In genomic region chr1:159856576-159856975, GRCh38 we compare ENCODE assay signal across 26 cellular contexts. TPM values are rescaled to one million over a fixed set of nuclear protein-coding genes. Genes with fewer than 3 reads are reported as not detected.
DNase-seq lines count a peak whose midpoint lies in the region; ATAC-seq, FAIRE-seq and TF ChIP-seq lines count a peak whose summit lies in the region.
"Had no signal": no experiment of that assay in that cellular context is flagged by ENCODE, and none has a peak within 500 bp of the region (broad histone marks: within the 10 kb centered on the region; RNA-seq: fewer than 3 reads in every experiment).

No MANE protein-coding gene starts in this region.

- POLR2A ChIA-PET in activated CD8-positive, alpha-beta T cell treated with anti-CD3 and anti-CD28 coated beads for 36 hours (lab: Charles Lee), result no interaction called here
- POLR2A ChIA-PET in activated CD8-positive, alpha-beta T cell treated with anti-CD3 and anti-CD28 coated beads, Interleukin-2, amount 10 ng/mL, durations not matched to agents 7 days and 5 days (lab: Charles Lee), result no interaction called here
- POLR2A ChIA-PET in HEK293 (lab: Yijun Ruan, JAX), result no interaction called here

- no peak overlapping the region for H3K27ac ChIP-seq in HEK293 (ENCODE audit: extremely low read depth, low read depth, low read length)
- H3K27ac ChIP-seq: A549, pancreas, right lobe of liver, SK-N-MC, suprapubic skin had no signal

- H3K9me3 Mint-ChIP-seq in activated CD8-positive, alpha-beta T cell treated with anti-CD3 and anti-CD28 coated beads for 36 hours, result no peaks in the 10 kb centered on the region
- H3K9me3 Mint-ChIP-seq in activated CD8-positive, alpha-beta T cell treated with anti-CD3 and anti-CD28 coated beads, Interleukin-2, amount 10 ng/mL, durations not matched to agents 7 days and 5 days (ENCODE audit: insufficient read depth), result no peaks in the 10 kb centered on the region
- H3K9me3 Mint-ChIP-seq in nephron progenitor cell, result no peaks in the 10 kb centered on the region
- no peaks in the 10 kb centered on the region for H3K9me3 Mint-ChIP-seq in activated CD8-positive, alpha-beta memory T cell treated with anti-CD3 and anti-CD28 coated beads, Interleukin-2, amount 10 ng/mL, durations not matched to agents 7 days and 5 days (ENCODE audit: low read depth)
- H3K9me3 Mint-ChIP-seq: activated T-cell treated with anti-CD3 and anti-CD28 coated beads, Interleukin-2, amount 50 U/mL, for 72 hours had no signal

- no peak for FAIRE-seq in bronchial epithelial cell (lab: Jason Lieb, UNC)
- FAIRE-seq: A549, GM19239, keratinocyte, pancreas had no signal

- CTCF ChIA-PET in activated CD8-positive, alpha-beta T cell treated with anti-CD3 and anti-CD28 coated beads for 36 hours (lab: Charles Lee), result interaction anchor here (1.1 to 1.5 kb wide), 2 partner anchors 58 to 151 kb away, joined by 3 to 6 read pairs; no protein-coding TSS in a partner anchor
- CTCF ChIA-PET in activated CD8-positive, alpha-beta T cell treated with anti-CD3 and anti-CD28 coated beads, Interleukin-2, amount 10 ng/mL, durations not matched to agents 7 days and 5 days (lab: Charles Lee), result interaction anchor here (0.7 to 0.9 kb wide), 2 partner anchors 35 to 57 kb away, joined by 3 read pairs; no protein-coding TSS in a partner anchor
- CTCF ChIA-PET in HEK293 (lab: Yijun Ruan, JAX), result no interaction called here
- CTCF ChIA-PET in activated CD8-positive, alpha-beta memory T cell treated with anti-CD3 and anti-CD28 coated beads, Interleukin-2, amount 10 ng/mL, durations not matched to agents 7 days and 5 days (lab: Charles Lee), result interaction anchor here (1.0 to 1.9 kb wide), 2 partner anchors 16 to 57 kb away, joined by 3 to 6 read pairs; no protein-coding TSS in a partner anchor

- intact Hi-C loops in activated CD8-positive, alpha-beta T cell treated with anti-CD3 and anti-CD28 coated beads for 36 hours (cut with micrococcal nuclease), result no loop called here

- TF ChIP-seq CTCF in activated CD8-positive, alpha-beta T cell treated with anti-CD3 and anti-CD28 coated beads for 36 hours (IDR thresholded peaks at IDR 0.05), result no peak
- no peak for TF ChIP-seq CTCF in HEK293 (tag by site-specific recombination; IDR thresholded peaks at IDR 0.05)
- TF ChIP-seq CTCF in bronchial epithelial cell (IDR thresholded peaks at IDR 0.05; ENCODE audit: insufficient read depth, low read length, severe bottlenecking), result no peak
- TF ChIP-seq CTCF in nephron progenitor cell (IDR thresholded peaks at IDR 0.05), result no peak

- H3K36me3 Mint-ChIP-seq in activated CD8-positive, alpha-beta T cell treated with anti-CD3 and anti-CD28 coated beads for 36 hours (ENCODE audit: low read depth), result no peaks in the 10 kb centered on the region
- H3K36me3 Mint-ChIP-seq in activated CD8-positive, alpha-beta T cell treated with anti-CD3 and anti-CD28 coated beads, Interleukin-2, amount 10 ng/mL, durations not matched to agents 7 days and 5 days (ENCODE audit: low read depth), result no peaks in the 10 kb centered on the region
- H3K36me3 Mint-ChIP-seq in nephron progenitor cell (ENCODE audit: low read depth), result no peaks in the 10 kb centered on the region
- no peaks in the 10 kb centered on the region for H3K36me3 Mint-ChIP-seq in activated CD8-positive, alpha-beta memory T cell treated with anti-CD3 and anti-CD28 coated beads, Interleukin-2, amount 10 ng/mL, durations not matched to agents 7 days and 5 days

- H3K9me3 ChIP-seq in HEK293 (ENCODE audit: control insufficient read depth, insufficient read depth, low read depth, low read length), result no peaks in the 10 kb centered on the region
- H3K9me3 ChIP-seq: A549, pancreas, right lobe of liver, suprapubic skin, uterus had no signal

- no peak overlapping the region for H3K4me3 ChIP-seq in HEK293 (ENCODE audit: low read depth, low read length)
- no peak overlapping the region for H3K4me3 ChIP-seq in bronchial epithelial cell (ENCODE audit: low read depth, low read length)
- H3K4me3 ChIP-seq: A549, lung, pancreas, right lobe of liver, SK-N-MC, suprapubic skin, uterus had no signal

- H3K36me3 ChIP-seq in HEK293 (ENCODE audit: control insufficient read depth in 2 of 2, insufficient read depth in 1 of 2, low read length in 2 of 2) (no peaks in the 10 kb centered on the region), bronchial epithelial cell (ENCODE audit: control insufficient read depth, insufficient read depth, low read length) (no peaks in the 10 kb centered on the region)
- H3K36me3 ChIP-seq: pancreas, right lobe of liver, suprapubic skin, uterus had no signal

- peaks cover 19% of the 10 kb centered on the region for H3K4me1 Mint-ChIP-seq in activated CD8-positive, alpha-beta T cell treated with anti-CD3 and anti-CD28 coated beads for 36 hours (ENCODE audit: low read depth)
- H3K4me1 Mint-ChIP-seq in activated CD8-positive, alpha-beta T cell treated with anti-CD3 and anti-CD28 coated beads, Interleukin-2, amount 10 ng/mL, durations not matched to agents 7 days and 5 days (ENCODE audit: low read depth), result peaks cover 16% of the 10 kb centered on the region
- peaks cover 13% of the 10 kb centered on the region for H3K4me1 Mint-ChIP-seq in nephron progenitor cell
- H3K4me1 Mint-ChIP-seq in activated CD8-positive, alpha-beta memory T cell treated with anti-CD3 and anti-CD28 coated beads, Interleukin-2, amount 10 ng/mL, durations not matched to agents 7 days and 5 days, result peaks cover 12% of the 10 kb centered on the region

- no peak overlapping the region for H3K27ac Mint-ChIP-seq in activated CD8-positive, alpha-beta T cell treated with anti-CD3 and anti-CD28 coated beads for 36 hours
- no peak overlapping the region for H3K27ac Mint-ChIP-seq in activated CD8-positive, alpha-beta T cell treated with anti-CD3 and anti-CD28 coated beads, Interleukin-2, amount 10 ng/mL, durations not matched to agents 7 days and 5 days
- no peak overlapping the region for H3K27ac Mint-ChIP-seq in nephron progenitor cell
- H3K27ac Mint-ChIP-seq in activated CD8-positive, alpha-beta memory T cell treated with anti-CD3 and anti-CD28 coated beads, Interleukin-2, amount 10 ng/mL, durations not matched to agents 7 days and 5 days, result no peak overlapping the region
- H3K27ac Mint-ChIP-seq: activated T-cell treated with anti-CD3 and anti-CD28 coated beads, Interleukin-2, amount 50 U/mL, for 72 hours had no signal

- 0 out of 2 replicates have a peak, but pooled peaks cover 4% of the 10 kb centered on the region for H3K4me1 ChIP-seq in HEK293 (ENCODE audit: control insufficient read depth, insufficient read depth, low read length)
- H3K4me1 ChIP-seq: right lobe of liver, uterus had no signal

- no peaks in the 10 kb centered on the region for H3K27me3 Mint-ChIP-seq in activated CD8-positive, alpha-beta T cell treated with anti-CD3 and anti-CD28 coated beads for 36 hours
- H3K27me3 Mint-ChIP-seq in activated CD8-positive, alpha-beta T cell treated with anti-CD3 and anti-CD28 coated beads, Interleukin-2, amount 10 ng/mL, durations not matched to agents 7 days and 5 days (ENCODE audit: low read depth), result peaks cover 11% of the 10 kb centered on the region
- peaks cover 87% of the 10 kb centered on the region for H3K27me3 Mint-ChIP-seq in nephron progenitor cell (ENCODE audit: low read depth, poor library complexity)
- H3K27me3 Mint-ChIP-seq in activated CD8-positive, alpha-beta memory T cell treated with anti-CD3 and anti-CD28 coated beads, Interleukin-2, amount 10 ng/mL, durations not matched to agents 7 days and 5 days, result peaks cover 10% of the 10 kb centered on the region

- ATAC-seq in activated CD8-positive, alpha-beta T cell treated with anti-CD3 and anti-CD28 coated beads for 36 hours, result no peak
- ATAC-seq in activated CD8-positive, alpha-beta T cell treated with anti-CD3 and anti-CD28 coated beads, Interleukin-2, amount 10 ng/mL, durations not matched to agents 7 days and 5 days, result no peak
- ATAC-seq in activated CD8-positive, alpha-beta memory T cell treated with anti-CD3 and anti-CD28 coated beads, Interleukin-2, amount 10 ng/mL, durations not matched to agents 7 days and 5 days, result no peak
- ATAC-seq: A549; activated T-cell treated with anti-CD3 and anti-CD28 coated beads, Interleukin-2, amount 50 U/mL, for 72 hours; pancreas; right lobe of liver had no signal

- DNase-seq in activated CD8-positive, alpha-beta T cell treated with anti-CD3 and anti-CD28 coated beads for 36 hours, result peak; percentile 7
- no peak for DNase-seq in activated CD8-positive, alpha-beta T cell treated with anti-CD3 and anti-CD28 coated beads, Interleukin-2, amount 10 ng/mL, durations not matched to agents 7 days and 5 days
- DNase-seq in bronchial epithelial cell (ENCODE audit: low read depth), result peak; percentile 35
- no peak for DNase-seq in nephron progenitor cell
- no peak for DNase-seq in cerebellar nuclear complex (lab: John Stamatoyannopoulos, UW)
- no peak for DNase-seq in activated CD8-positive, alpha-beta memory T cell treated with anti-CD3 and anti-CD28 coated beads, Interleukin-2, amount 10 ng/mL, durations not matched to agents 7 days and 5 days
- DNase-seq in stimulated activated CD4-positive, alpha-beta T cell treated with anti-CD3 and anti-CD28 coated beads, Interleukin-4, amount 100 ng/mL, for 24 hours, result no peak
- DNase-seq: activated T-cell treated with anti-CD3 and anti-CD28 coated beads, Interleukin-2, amount 50 U/mL, for 72 hours; foreskin melanocyte; hypothalamus; KG1; NCI-H2029; NCI-H446; right lobe of liver; uterus had no signal

- H3K27me3 ChIP-seq in bronchial epithelial cell (ENCODE audit: control insufficient read depth, insufficient read depth, low read length), result no peaks in the 10 kb centered on the region
- H3K27me3 ChIP-seq: pancreas, right lobe of liver, suprapubic skin, uterus had no signal

- H3K4me3 Mint-ChIP-seq in activated CD8-positive, alpha-beta T cell treated with anti-CD3 and anti-CD28 coated beads for 36 hours, result no peak overlapping the region
- no peak overlapping the region for H3K4me3 Mint-ChIP-seq in activated CD8-positive, alpha-beta T cell treated with anti-CD3 and anti-CD28 coated beads, Interleukin-2, amount 10 ng/mL, durations not matched to agents 7 days and 5 days
- H3K4me3 Mint-ChIP-seq in nephron progenitor cell, result peak overlapping the region; percentile 33
- H3K4me3 Mint-ChIP-seq in activated CD8-positive, alpha-beta memory T cell treated with anti-CD3 and anti-CD28 coated beads, Interleukin-2, amount 10 ng/mL, durations not matched to agents 7 days and 5 days, result no peak overlapping the region

RNA-seq across cellular contexts. Expression of gene VSIG8, which starts 5.9 kb away (rescaled TPM):
- total RNA-seq in activated CD8-positive, alpha-beta T cell treated with anti-CD3 and anti-CD28 coated beads for 36 hours, result not detected
- total RNA-seq in activated CD8-positive, alpha-beta T cell treated with anti-CD3 and anti-CD28 coated beads, Interleukin-2, amount 10 ng/mL, durations not matched to agents 7 days and 5 days, result not detected
- not detected in 2 replicates for total RNA-seq in bronchial epithelial cell
- not detected for total RNA-seq in activated CD8-positive, alpha-beta memory T cell treated with anti-CD3 and anti-CD28 coated beads, Interleukin-2, amount 10 ng/mL, durations not matched to agents 7 days and 5 days
- total RNA-seq: activated CD8-positive, alpha-beta memory T cell treated with anti-CD3 and anti-CD28 coated beads for 36 hours; activated T-cell treated with anti-CD3 and anti-CD28 coated beads, Interleukin-2, amount 50 U/mL, for 72 hours; cardiac septum; pancreas; right lobe of liver had no signal

RNA-seq across cellular contexts. Expression of gene SLAMF8, which starts 29.9 kb away (rescaled TPM):
- under 1 TPM; 0.54 TPM for total RNA-seq in activated CD8-positive, alpha-beta T cell treated with anti-CD3 and anti-CD28 coated beads for 36 hours
- total RNA-seq in activated CD8-positive, alpha-beta T cell treated with anti-CD3 and anti-CD28 coated beads, Interleukin-2, amount 10 ng/mL, durations not matched to agents 7 days and 5 days, result 1 to 10 TPM in 1 of 2 experiments, under 1 TPM in 1; 0.73 to 1.3 TPM
- not detected in 2 replicates for total RNA-seq in bronchial epithelial cell
- 1 to 10 TPM in 1 of 2 experiments, under 1 TPM in 1; 0.70 to 1.5 TPM for total RNA-seq in activated CD8-positive, alpha-beta memory T cell treated with anti-CD3 and anti-CD28 coated beads, Interleukin-2, amount 10 ng/mL, durations not matched to agents 7 days and 5 days

RNA-seq across cellular contexts. Expression of gene CFAP45, which starts 43.4 kb away (rescaled TPM):
- total RNA-seq in activated CD8-positive, alpha-beta T cell treated with anti-CD3 and anti-CD28 coated beads for 36 hours, result 1 to 10 TPM; 1.3 to 1.4 TPM
- total RNA-seq in activated CD8-positive, alpha-beta T cell treated with anti-CD3 and anti-CD28 coated beads, Interleukin-2, amount 10 ng/mL, durations not matched to agents 7 days and 5 days, result under 1 TPM; 0.34 to 0.79 TPM
- total RNA-seq in bronchial epithelial cell, result 0.53 and 0.90 TPM in 2 replicates
- total RNA-seq in activated CD8-positive, alpha-beta memory T cell treated with anti-CD3 and anti-CD28 coated beads, Interleukin-2, amount 10 ng/mL, durations not matched to agents 7 days and 5 days, result 1 to 10 TPM; 1.3 to 1.6 TPM
- total RNA-seq: right lobe of liver had no signal

RNA-seq across cellular contexts. Expression of gene FCRL6, which starts 54.4 kb away (rescaled TPM):
- total RNA-seq in activated CD8-positive, alpha-beta T cell treated with anti-CD3 and anti-CD28 coated beads for 36 hours, result under 1 TPM in 1 of 2 experiments, not detected in 1; 0.20 TPM
- under 1 TPM; 0.42 to 0.76 TPM for total RNA-seq in activated CD8-positive, alpha-beta T cell treated with anti-CD3 and anti-CD28 coated beads, Interleukin-2, amount 10 ng/mL, durations not matched to agents 7 days and 5 days
- total RNA-seq in bronchial epithelial cell, result 0.13 TPM in 1 of 2 replicates, not detected in the other
- under 1 TPM; 0.23 to 0.61 TPM for total RNA-seq in activated CD8-positive, alpha-beta memory T cell treated with anti-CD3 and anti-CD28 coated beads, Interleukin-2, amount 10 ng/mL, durations not matched to agents 7 days and 5 days
- total RNA-seq: H4 had no signal

Comparison
In these comparisons a context has a peak if more than half of its experiments do, and no peak if none do; other contexts are left out.
1. DNase-seq: peak in activated CD8-positive, alpha-beta T cell treated with anti-CD3 and anti-CD28 coated beads for 36 hours (single experiment) and bronchial epithelial cell (single experiment); none in activated CD8-positive, alpha-beta T cell treated with anti-CD3 and anti-CD28 coated beads, Interleukin-2, amount 10 ng/mL, durations not matched to agents 7 days and 5 days (single experiment), nephron progenitor cell (single experiment), cerebellar nuclear complex (0 of 2), activated CD8-positive, alpha-beta memory T cell treated with anti-CD3 and anti-CD28 coated beads, Interleukin-2, amount 10 ng/mL, durations not matched to agents 7 days and 5 days (single experiment) and stimulated activated CD4-positive, alpha-beta T cell treated with anti-CD3 and anti-CD28 coated beads, Interleukin-4, amount 100 ng/mL, for 24 hours (single experiment).